ENCODE assay signal across 8 cellular contexts in genomic region chr14:77376771-77377501, GRCh38. TPM values are rescaled to one million over a fixed set of nuclear protein-coding genes. Genes with fewer than 3 reads are reported as not detected.
DNase-seq lines count a peak whose midpoint lies in the region; ATAC-seq and TF ChIP-seq lines count a peak whose summit lies in the region.

Gene SAMD15 (plus strand): TSS chr14:77377379. CDS start chr14:77377419, 40 bp downstream.
Gene TMED8 (minus strand): TSS chr14:77377094. CDS start chr14:77377053, 41 bp downstream.

- peak within 1 kb of the TSS; percentile 99 for H3K27ac ChIP-seq in DOHH2 (ENCODE audit: low read depth, low read length)

- intact Hi-C loops in activated T-helper 1 cell treated with anti-CD3 and anti-CD28 coated beads, Interleukin-12 subunit alpha, Interleukin-12 subunit beta, Interleukin-2, Interleukin-4 antibody, amounts not matched to agents 30 ng/mL and 10 ng/mL and 1 ng/mL, durations not matched to agents 14 hours and 24 hours and 36 hours (cut with micrococcal nuclease), result loop anchor here (1.0 to 10.0 kb wide), 11 partner anchors 56 to 1225 kb away; partner anchors contain the start of genes ALKBH1, ANGEL1, CIPC and GPATCH2L

- TF ChIP-seq CTCF in DOHH2 (IDR thresholded peaks at IDR 0.05; ENCODE audit: low read depth, low read length, poor library complexity, severe bottlenecking) (no peak), fibroblast of pulmonary artery (IDR thresholded peaks at IDR 0.05; ENCODE audit: low read length, missing control alignments) (peak; percentile 12)

- peak within 1 kb of the TSS; percentile 89 for H3K27ac Mint-ChIP-seq in activated T-helper 1 cell treated with anti-CD3 and anti-CD28 coated beads, Interleukin-12 subunit alpha, Interleukin-12 subunit beta, Interleukin-2, Interleukin-4 antibody, amounts not matched to agents 30 ng/mL and 10 ng/mL and 1 ng/mL, durations not matched to agents 14 hours and 24 hours and 36 hours
- H3K27ac Mint-ChIP-seq in natural killer cell treated with Interleukin-12 subunit alpha and Interleukin-12 subunit beta and Interleukin-15 and Interleukin-18, amount 100 ng/mL, for 72 hours, result peak within 1 kb of the TSS in 1 of 2 donors; percentile 90

- H3K4me1 Mint-ChIP-seq in activated T-helper 1 cell treated with anti-CD3 and anti-CD28 coated beads, Interleukin-12 subunit alpha, Interleukin-12 subunit beta, Interleukin-2, Interleukin-4 antibody, amounts not matched to agents 30 ng/mL and 10 ng/mL and 1 ng/mL, durations not matched to agents 14 hours and 24 hours and 36 hours (ENCODE audit: low read depth), result peaks cover 37% of the 10 kb centered on the region
- peaks cover 26 to 31% of the 10 kb centered on the region in 2 donors for H3K4me1 Mint-ChIP-seq in natural killer cell treated with Interleukin-12 subunit alpha and Interleukin-12 subunit beta and Interleukin-15 and Interleukin-18, amount 100 ng/mL, for 72 hours (ENCODE audit: low read depth in 2 of 2)

- ATAC-seq in GM21717 (IDR thresholded peaks at IDR 0.05; ENCODE audit: unreplicated experiment), result peak; percentile 82
- ATAC-seq in natural killer cell treated with Interleukin-12 subunit alpha and Interleukin-12 subunit beta and Interleukin-15 and Interleukin-18, amount 100 ng/mL, for 72 hours, result peak; percentile 97

- DNase-seq in KBM-7 (peak; percentile 89), fibroblast of pulmonary artery (ENCODE audit: low read depth) (peak; percentile 86)
- peak; percentile 80 for DNase-seq in activated T-helper 1 cell treated with anti-CD3 and anti-CD28 coated beads, Interleukin-12 subunit alpha, Interleukin-12 subunit beta, Interleukin-2, Interleukin-4 antibody, amounts not matched to agents 30 ng/mL and 10 ng/mL and 1 ng/mL, durations not matched to agents 14 hours and 24 hours and 36 hours (ENCODE audit: low spot score)
- DNase-seq in natural killer cell treated with Interleukin-12 subunit alpha and Interleukin-12 subunit beta and Interleukin-15 and Interleukin-18, amount 100 ng/mL, for 72 hours (ENCODE audit: low spot score), result peak; percentile 88
- peak; percentile 81 for DNase-seq in stimulated activated naive CD4-positive, alpha-beta T cell treated with Interleukin-2 at 50 U/mL for 16 hours (lab: John Stamatoyannopoulos, UW)

- peak within 1 kb of the TSS; percentile 80 for H3K4me2 ChIP-seq in DOHH2 (ENCODE audit: low read length)

- peak within 1 kb of the TSS; percentile 92 for H3K4me3 Mint-ChIP-seq in activated T-helper 1 cell treated with anti-CD3 and anti-CD28 coated beads, Interleukin-12 subunit alpha, Interleukin-12 subunit beta, Interleukin-2, Interleukin-4 antibody, amounts not matched to agents 30 ng/mL and 10 ng/mL and 1 ng/mL, durations not matched to agents 14 hours and 24 hours and 36 hours
- peak within 1 kb of the TSS; percentile 95 for H3K4me3 Mint-ChIP-seq in natural killer cell treated with Interleukin-12 subunit alpha and Interleukin-12 subunit beta and Interleukin-15 and Interleukin-18, amount 100 ng/mL, for 72 hours

- H3K27me3 Mint-ChIP-seq in activated T-helper 1 cell treated with anti-CD3 and anti-CD28 coated beads, Interleukin-12 subunit alpha, Interleukin-12 subunit beta, Interleukin-2, Interleukin-4 antibody, amounts not matched to agents 30 ng/mL and 10 ng/mL and 1 ng/mL, durations not matched to agents 14 hours and 24 hours and 36 hours (ENCODE audit: insufficient read depth), result peaks cover 10% of the 10 kb centered on the region
- H3K27me3 Mint-ChIP-seq in natural killer cell treated with Interleukin-12 subunit alpha and Interleukin-12 subunit beta and Interleukin-15 and Interleukin-18, amount 100 ng/mL, for 72 hours, result peaks cover 6 to 12% of the 10 kb centered on the region in 2 donors

- peaks cover 39% of the 10 kb centered on the region for H3K36me3 ChIP-seq in DOHH2 (ENCODE audit: control insufficient read depth, low read length)

- peak within 1 kb of the TSS; percentile 99 for H3K4me3 ChIP-seq in DOHH2 (ENCODE audit: low read length)
- peak within 1 kb of the TSS; percentile 75 for H3K4me3 ChIP-seq in fibroblast of pulmonary artery (replicated peaks; ENCODE audit: low read depth, low read length)

- peaks cover 4% of the 10 kb centered on the region for H3K9me3 Mint-ChIP-seq in activated T-helper 1 cell treated with anti-CD3 and anti-CD28 coated beads, Interleukin-12 subunit alpha, Interleukin-12 subunit beta, Interleukin-2, Interleukin-4 antibody, amounts not matched to agents 30 ng/mL and 10 ng/mL and 1 ng/mL, durations not matched to agents 14 hours and 24 hours and 36 hours
- H3K9me3 Mint-ChIP-seq in natural killer cell treated with Interleukin-12 subunit alpha and Interleukin-12 subunit beta and Interleukin-15 and Interleukin-18, amount 100 ng/mL, for 72 hours, result no peaks in the 10 kb centered on the region

- no peaks in the 10 kb centered on the region for H3K9me3 ChIP-seq in DOHH2 (ENCODE audit: control insufficient read depth, insufficient read depth, low read length)

- in situ Hi-C loops in KBM-7 (cut with MboI; ENCODE audit: low pct_unique_long_range_greater_than_20kb, low sequenced_read_pairs), result no loop called here

- H3F3A ChIP-seq in DOHH2 (ENCODE audit: control insufficient read depth, insufficient read depth), result peaks cover 30% of the 10 kb centered on the region

- H4K20me1 ChIP-seq in DOHH2 (ENCODE audit: control insufficient read depth, insufficient read depth, low read depth, low read length), result no peaks in the 10 kb centered on the region

- peaks cover 12% of the 10 kb centered on the region for H3K36me3 Mint-ChIP-seq in activated T-helper 1 cell treated with anti-CD3 and anti-CD28 coated beads, Interleukin-12 subunit alpha, Interleukin-12 subunit beta, Interleukin-2, Interleukin-4 antibody, amounts not matched to agents 30 ng/mL and 10 ng/mL and 1 ng/mL, durations not matched to agents 14 hours and 24 hours and 36 hours (ENCODE audit: low read depth)
- no peaks in the 10 kb centered on the region for H3K36me3 Mint-ChIP-seq in natural killer cell treated with Interleukin-12 subunit alpha and Interleukin-12 subunit beta and Interleukin-15 and Interleukin-18, amount 100 ng/mL, for 72 hours

- H3K79me2 ChIP-seq in DOHH2 (ENCODE audit: control insufficient read depth, low read length), result peaks cover 42% of the 10 kb centered on the region

- peaks cover 43% of the 10 kb centered on the region for H3K4me1 ChIP-seq in DOHH2 (ENCODE audit: control insufficient read depth, low read length)

- no peaks in the 10 kb centered on the region for H3K27me3 ChIP-seq in DOHH2 (ENCODE audit: control insufficient read depth, low read length)

- no peaks in the 10 kb centered on the region for H3K9me2 ChIP-seq in DOHH2 (replicated peaks; ENCODE audit: control insufficient read depth, low read length)

TF ChIP-seq in PFSK-1, 5 proteins besides CTCF, POLR2A, EP300 and RAD21:
- TF ChIP-seq POLR2AphosphoS5 (IDR thresholded peaks at IDR 0.05; ENCODE audit: low read depth, low read length) (peak; percentile 75), FOXP2 (optimal IDR thresholded peaks at IDR 0.05; ENCODE audit: borderline replicate concordance, extremely low read depth, extremely low read length, insufficient read depth) (peak; percentile 36), SIN3A (IDR thresholded peaks at IDR 0.05; ENCODE audit: borderline replicate concordance, insufficient read depth, low read length) (no peak), REST (IDR thresholded peaks at IDR 0.05; ENCODE audit: insufficient read depth in 1 of 2, low read depth in 2 of 2, low read length in 2 of 2) (no peak), TAF1 (IDR thresholded peaks at IDR 0.05; ENCODE audit: borderline replicate concordance, insufficient read depth, low read length) (no peak)

RNA-seq across cellular contexts. Expression of gene SAMD15, which starts in this region (rescaled TPM):
- not detected for polyA plus RNA-seq in PFSK-1 (2012; ENCODE audit: insufficient read length, low read depth)
- total RNA-seq in activated T-helper 1 cell treated with anti-CD3 and anti-CD28 coated beads, Interleukin-12 subunit alpha, Interleukin-12 subunit beta, Interleukin-2, Interleukin-4 antibody, amounts not matched to agents 30 ng/mL and 10 ng/mL and 1 ng/mL, durations not matched to agents 14 hours and 24 hours and 36 hours, result 0.29 and 1.1 TPM in 2 replicates
- under 1 TPM; 0.43 to 0.50 TPM for total RNA-seq in natural killer cell treated with Interleukin-12 subunit alpha and Interleukin-12 subunit beta and Interleukin-15 and Interleukin-18, amount 100 ng/mL, for 72 hours

RNA-seq across cellular contexts. Expression of gene TMED8, which starts in this region (rescaled TPM):
- 1.9 TPM for polyA plus RNA-seq in PFSK-1 (2012; ENCODE audit: insufficient read length, low read depth)
- total RNA-seq in activated T-helper 1 cell treated with anti-CD3 and anti-CD28 coated beads, Interleukin-12 subunit alpha, Interleukin-12 subunit beta, Interleukin-2, Interleukin-4 antibody, amounts not matched to agents 30 ng/mL and 10 ng/mL and 1 ng/mL, durations not matched to agents 14 hours and 24 hours and 36 hours, result 28.1 and 28.4 TPM in 2 replicates
- 10 to 100 TPM; 23.3 to 25.0 TPM for total RNA-seq in natural killer cell treated with Interleukin-12 subunit alpha and Interleukin-12 subunit beta and Interleukin-15 and Interleukin-18, amount 100 ng/mL, for 72 hours

Comparison
In these comparisons a context has a peak if more than half of its experiments do, and no peak if none do; other contexts are left out.
1. Peak in every context shown above with its lines: DNase-seq, ATAC-seq, H3K4me3 ChIP-seq and H3K27ac ChIP-seq.